In genomic region chr7:75019800-75020199, GRCh38 we compare ENCODE assay signal across 1 cellular context.
TF ChIP-seq lines count a peak whose summit lies in the region.

No MANE protein-coding gene starts in this region.

TF ChIP-seq in HepG2, 621 proteins besides CTCF, POLR2A, EP300 and RAD21:
- TF ChIP-seq ZNF770 (CRISPR knock-in tag; IDR thresholded peaks at IDR 0.05) (no peak), GPN1 (CRISPR knock-in tag; IDR thresholded peaks at IDR 0.05; ENCODE audit: borderline replicate concordance) (no peak), ZIK1 (CRISPR knock-in tag; IDR thresholded peaks at IDR 0.05; ENCODE audit: borderline replicate concordance, low read depth) (no peak), FIP1L1 (IDR thresholded peaks at IDR 0.05; ENCODE audit: borderline replicate concordance, insufficient read depth, low read depth, low read length) (no peak), AGO2 (optimal IDR thresholded peaks at IDR 0.05; ENCODE audit: low read depth, low read length) (peak; percentile 23)
